ENCODE assay signal across 8 cellular contexts in genomic region chr17:82187500-82187899, GRCh38.
"Had no signal": no experiment of that assay in that cellular context is flagged by ENCODE, and none has a peak within 500 bp of the region (broad histone marks: within the 10 kb centered on the region; RNA-seq: fewer than 3 reads in every experiment).

No MANE protein-coding gene starts in this region.

- ATAC-seq: GM12878 had no signal

- DNase-seq: GDM1, GF-D8 had no signal

- FAIRE-seq: G401.6, GM12878, GM12891, GM12892, GM18507, GM19239 had no signal

- H3K4me3 ChIP-seq: GM12878 had no signal
